Comparison of ENCODE assay signal across 25 cellular contexts in genomic region chr4:113404846-113405245, GRCh38.
A peak's percentile ranks its signal among the peaks of the same experiment; 100 is the strongest.
DNase-seq lines count a peak whose midpoint lies in the region; ATAC-seq and TF ChIP-seq lines count a peak whose summit lies in the region.
"Had no signal": no experiment of that assay in that cellular context is flagged by ENCODE, and none has a peak within 500 bp of the region (broad histone marks: within the 10 kb centered on the region; RNA-seq: fewer than 3 reads in every experiment).

No MANE protein-coding gene starts in this region.

- ATAC-seq in GM18861 (IDR thresholded peaks at IDR 0.05; ENCODE audit: unreplicated experiment) = no peak
- ATAC-seq: activated T-cell treated with anti-CD3 and anti-CD28 coated beads, Interleukin-2, amount 50 U/mL, for 4 hours; HCT116; K562; psoas muscle; stimulated activated naive CD8-positive, alpha-beta T cell treated with anti-CD3 and anti-CD28 coated beads, Interleukin-15, amount 100 ng/mL, for 72 hours; WTC11 had no signal

- H3K27me3 Mint-ChIP-seq in activated naive CD8-positive, alpha-beta T cell treated with anti-CD3 and anti-CD28 coated beads for 36 hours = peaks cover 5% of the 10 kb centered on the region

- no peaks in the 10 kb centered on the region for H3K4me1 Mint-ChIP-seq in activated naive CD8-positive, alpha-beta T cell treated with anti-CD3 and anti-CD28 coated beads for 36 hours
- H3K4me1 Mint-ChIP-seq: naive B cell; stimulated activated naive CD8-positive, alpha-beta T cell treated with anti-CD3 and anti-CD28 coated beads, Interleukin-15, amount 100 ng/mL, for 72 hours had no signal

- H3K36me3 Mint-ChIP-seq in activated naive CD8-positive, alpha-beta T cell treated with anti-CD3 and anti-CD28 coated beads for 36 hours = no peaks in the 10 kb centered on the region
- H3K36me3 Mint-ChIP-seq: naive B cell, WTC11 had no signal

- DNase-seq in DMS 273 treated with DMSO at 0.1 percent for 48 hours (lab: John Stamatoyannopoulos, UW) = peak; percentile 8
- peak; percentile 7 to 74 for DNase-seq in NCI-H446 (lab: John Stamatoyannopoulos, UW)
- DNase-seq in fibroblast of the aortic adventitia (ENCODE audit: low read depth) = peak; percentile 56
- DNase-seq in myocyte (ENCODE audit: low read depth) = peak; percentile 30
- DNase-seq in NCI-H1436 treated with DMSO at 0.1 percent for 48 hours (lab: John Stamatoyannopoulos, UW) = no peak
- DNase-seq in activated naive CD8-positive, alpha-beta T cell treated with anti-CD3 and anti-CD28 coated beads for 36 hours = no peak
- DNase-seq: ACHN; activated CD4-positive, alpha-beta T cell treated with anti-CD3 and anti-CD28 coated beads, Interleukin-2, amount 50 U/mL, for 1 hour; activated T-cell treated with anti-CD3 and anti-CD28 coated beads, Interleukin-2, amount 50 U/mL, for 4 hours; DND-41; head of caudate nucleus; MG63; naive B cell; NCI-H2081 treated with DMSO at 0.1 percent for 48 hours; nucleus accumbens; psoas muscle; SHP77 treated with DMSO at 0.1 percent for 48 hours; stimulated activated naive CD8-positive, alpha-beta T cell treated with anti-CD3 and anti-CD28 coated beads, Interleukin-15, amount 100 ng/mL, for 72 hours; tibial artery had no signal

- TF ChIP-seq CTCF in fibroblast of the aortic adventitia (IDR thresholded peaks at IDR 0.05; ENCODE audit: insufficient read depth, low read length) = no peak

- H3K9me3 Mint-ChIP-seq in activated naive CD8-positive, alpha-beta T cell treated with anti-CD3 and anti-CD28 coated beads for 36 hours = no peaks in the 10 kb centered on the region
- H3K9me3 Mint-ChIP-seq: activated T-cell treated with anti-CD3 and anti-CD28 coated beads, Interleukin-2, amount 50 U/mL, for 4 hours; naive B cell had no signal

- no peak overlapping the region for H3K27ac Mint-ChIP-seq in activated naive CD8-positive, alpha-beta T cell treated with anti-CD3 and anti-CD28 coated beads for 36 hours
- H3K27ac Mint-ChIP-seq: naive B cell; stimulated activated naive CD8-positive, alpha-beta T cell treated with anti-CD3 and anti-CD28 coated beads, Interleukin-15, amount 100 ng/mL, for 72 hours; WTC11 had no signal

- no peak overlapping the region for H3K4me3 Mint-ChIP-seq in activated naive CD8-positive, alpha-beta T cell treated with anti-CD3 and anti-CD28 coated beads for 36 hours
- H3K4me3 Mint-ChIP-seq: activated T-cell treated with anti-CD3 and anti-CD28 coated beads, Interleukin-2, amount 50 U/mL, for 4 hours; naive B cell; stimulated activated naive CD8-positive, alpha-beta T cell treated with anti-CD3 and anti-CD28 coated beads, Interleukin-15, amount 100 ng/mL, for 72 hours; WTC11 had no signal

- H3K4me3 ChIP-seq in fibroblast of the aortic adventitia (ENCODE audit: low read depth, low read length) = no peak overlapping the region
- H3K4me3 ChIP-seq: BLaER1, K562, MG63, psoas muscle, skin epidermis, tibial artery had no signal

Comparison
In these comparisons a context has a peak if more than half of its experiments do, and no peak if none do; other contexts are left out.
1. DNase-seq: peak in DMS 273 treated with DMSO at 0.1 percent for 48 hours (single experiment), NCI-H446 (2 of 2), fibroblast of the aortic adventitia (single experiment) and myocyte (single experiment); none in NCI-H1436 treated with DMSO at 0.1 percent for 48 hours (single experiment) and activated naive CD8-positive, alpha-beta T cell treated with anti-CD3 and anti-CD28 coated beads for 36 hours (single experiment).